9 cellular contexts compared by ENCODE assay signal in genomic region chr3:13280856-13281656, GRCh38.
DNase-seq lines count a peak whose midpoint lies in the region; TF ChIP-seq lines count a peak whose summit lies in the region.
"Had no signal": no experiment of that assay in that cellular context is flagged by ENCODE, and none has a peak within 500 bp of the region (broad histone marks: within the 10 kb centered on the region; RNA-seq: fewer than 3 reads in every experiment).

No MANE protein-coding gene starts in this region.

- WGBS in esophagus squamous epithelium, 2 donors = 49 to 61% methylated on average over 13 to 17 of the region's 23 CpGs

- H3K9me2 ChIP-seq in PC-9 (ENCODE audit: insufficient read depth) = no peaks in the 10 kb centered on the region
- H3K9me2 ChIP-seq: SK-N-SH had no signal

- H3K36me3 ChIP-seq in PC-9 (ENCODE audit: low read depth) = no peaks in the 10 kb centered on the region
- no peaks in the 10 kb centered on the region for H3K36me3 ChIP-seq in esophagus squamous epithelium

- TF ChIP-seq CTCF in PC-9 (conservative IDR thresholded peaks at IDR 0.05) = no peak
- no peak for TF ChIP-seq CTCF in esophagus squamous epithelium (IDR thresholded peaks at IDR 0.05)

- no peak for TF ChIP-seq POLR2A in esophagus squamous epithelium (IDR thresholded peaks at IDR 0.05)

- CTCF ChIA-PET in PC-9 (lab: Charles Lee) = no interaction called here

- H2AFZ ChIP-seq in PC-9 = no peak overlapping the region

- DNase-seq in GDM1 (lab: John Stamatoyannopoulos, UW) (peak; percentile 34), PC-9 (no peak), esophagus squamous epithelium (lab: John Stamatoyannopoulos, UW) (no peak), posterior vena cava (ENCODE audit: low spot score) (peak; percentile 75), AG20443 (ENCODE audit: low spot score) (no peak), superior temporal gyrus (ENCODE audit: extremely low spot score) (no peak), RKO (ENCODE audit: low spot score) (no peak)
- DNase-seq in stimulated activated CD4-positive, alpha-beta T cell treated with anti-CD3 and anti-CD28 coated beads, Interleukin-2, amount 100 ng/mL, for 24 hours = no peak

- POLR2A ChIA-PET in PC-9 (lab: Charles Lee; ENCODE audit: unreplicated experiment) = no interaction called here

- H3K4me1 ChIP-seq in PC-9 (replicated peaks; ENCODE audit: insufficient read depth) (peaks cover 19% of the 10 kb centered on the region), esophagus squamous epithelium (peaks cover 8 to 43% (median 22%) of the 10 kb centered on the region in 3 donors)

- H3K9me3 ChIP-seq in PC-9 (ENCODE audit: insufficient read depth, low read depth) (no peaks in the 10 kb centered on the region), esophagus squamous epithelium (peaks cover 0 to 14% (median 9%) of the 10 kb centered on the region in 3 donors)

- peak overlapping the region; percentile 99 for H3K4me2 ChIP-seq in PC-9
- H3K4me2 ChIP-seq: SK-N-SH had no signal

- no peaks in the 10 kb centered on the region for H3K79me2 ChIP-seq in PC-9 (ENCODE audit: low read depth)

- H3K27ac ChIP-seq in PC-9 = no peak overlapping the region
- peak overlapping the region; percentile 54 to 80 (median 70) for H3K27ac ChIP-seq in esophagus squamous epithelium

- H3K4me3 ChIP-seq in PC-9 (peak overlapping the region; percentile 87; the same call in 1 of the 2 replicates), esophagus squamous epithelium (peak overlapping the region in 2 of 4 donors; percentile 53 to 67)

- H4K20me1 ChIP-seq in PC-9 (ENCODE audit: insufficient read depth) = no peaks in the 10 kb centered on the region

- intact Hi-C loops in PC-9 (cut with micrococcal nuclease; ENCODE audit: unreplicated experiment) = loop anchor here (5.0 to 10.0 kb wide), 2 partner anchors 169 to 374 kb away; no protein-coding TSS in a partner anchor
- intact Hi-C loops in esophagus squamous epithelium (cut with DNase I) = loop anchor here (10.0 kb wide), 1 partner anchor 186 kb away; no protein-coding TSS in a partner anchor
- intact Hi-C loops in posterior vena cava (cut with DNase I) = loop anchor here in 1 of 2 donors (10.0 kb wide), 1 partner anchor 186 kb away; no protein-coding TSS in a partner anchor

- no TSS peak for BruUV-seq in PC-9 (replicated peaks; lab: Mats Ljungman, UMichigan)

- H3K27me3 ChIP-seq in PC-9 (ENCODE audit: insufficient read depth, low read depth) = no peaks in the 10 kb centered on the region
- peaks cover 0 to 90% (median 14%) of the 10 kb centered on the region in 4 donors for H3K27me3 ChIP-seq in esophagus squamous epithelium

- H3F3A ChIP-seq in PC-9 (ENCODE audit: insufficient read depth, low read depth) = peaks cover 8% of the 10 kb centered on the region; the same call in 1 of the 2 replicates

Comparison
In these comparisons a context has a peak if more than half of its experiments do, and no peak if none do; other contexts are left out.
1. DNase-seq: peak in GDM1 (single experiment) and posterior vena cava (single experiment); none in PC-9 (0 of 2), esophagus squamous epithelium (single experiment), AG20443 (single experiment), stimulated activated CD4-positive, alpha-beta T cell treated with anti-CD3 and anti-CD28 coated beads, Interleukin-2, amount 100 ng/mL, for 24 hours (0 of 2), superior temporal gyrus (single experiment) and RKO (single experiment).